In the genomic region with DNA sequence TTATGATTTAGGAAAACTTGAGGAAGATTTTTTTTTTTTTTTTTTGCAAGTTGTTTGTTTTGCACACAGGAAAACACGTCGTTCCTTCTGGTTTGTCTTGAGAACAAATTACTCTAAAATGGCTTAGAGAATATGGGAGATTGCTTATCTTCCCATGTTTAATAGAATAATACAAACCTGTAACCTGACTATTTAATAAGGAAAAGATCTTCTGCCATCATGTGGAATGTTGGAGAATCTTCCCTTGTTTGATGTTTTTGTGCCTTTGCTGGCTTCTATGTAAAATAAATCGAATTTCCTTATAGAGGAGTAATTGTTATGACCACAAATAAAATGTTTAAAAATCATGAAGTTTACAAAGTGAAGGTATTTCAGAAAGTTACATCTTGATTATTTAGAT, we compare ENCODE assay signal across 15 cellular contexts.
DNase-seq lines count a peak whose midpoint lies in the region; ATAC-seq, FAIRE-seq and TF ChIP-seq lines count a peak whose summit lies in the region.
"Had no signal": no experiment of that assay in that cellular context is flagged by ENCODE, and none has a peak within 500 bp of the region (broad histone marks: within the 10 kb centered on the region; RNA-seq: fewer than 3 reads in every experiment).

No MANE protein-coding gene starts in this region.

- TF ChIP-seq CTCF in ovary (IDR thresholded peaks at IDR 0.05) = no peak

- no peaks in the 10 kb centered on the region for H3K27me3 ChIP-seq in ovary
- H3K27me3 ChIP-seq: heart left ventricle, spleen had no signal

- peak; percentile 3 for DNase-seq in HT1080 (ENCODE audit: low read depth)
- DNase-seq in amniotic epithelial cell (ENCODE audit: low read depth) = peak; percentile 38
- DNase-seq in kidney tubule cell (ENCODE audit: low spot score) = peak; percentile 29
- DNase-seq in urothelium cell line (ENCODE audit: low spot score) = peak; percentile 5
- no peak for DNase-seq in 8988T
- no peak for DNase-seq in ovary
- no peak for DNase-seq in NCI-H2227 treated with DMSO at 0.1 percent for 48 hours (lab: John Stamatoyannopoulos, UW)
- DNase-seq: activated naive CD4-positive, alpha-beta T cell treated with anti-CD3 and anti-CD28 coated beads, Interleukin-2, amount 50 U/mL, for 16 hours; heart left ventricle; NCI-H2171; spleen had no signal

- no peaks in the 10 kb centered on the region for H3K9me3 ChIP-seq in ovary
- H3K9me3 ChIP-seq: heart left ventricle, spleen had no signal

- TF ChIP-seq EP300 in ovary (IDR thresholded peaks at IDR 0.05) = no peak

- no peaks in the 10 kb centered on the region for H3K36me3 ChIP-seq in ovary
- H3K36me3 ChIP-seq: heart left ventricle, spleen had no signal

- FAIRE-seq in urothelium cell line (lab: Jason Lieb, UNC) = no peak

- no peak overlapping the region for H3K4me3 ChIP-seq in ovary
- H3K4me3 ChIP-seq: heart left ventricle, spleen had no signal

- H3K4me1 ChIP-seq in ovary (ENCODE audit: insufficient read depth) = no peaks in the 10 kb centered on the region
- H3K4me1 ChIP-seq: heart left ventricle, spleen had no signal

- intact Hi-C loops in ovary (cut with DNase I) = no loop called here

- no peak overlapping the region for H3K27ac ChIP-seq in ovary
- H3K27ac ChIP-seq: epithelial cell of prostate, heart left ventricle, spleen had no signal

- no peak for ATAC-seq in GM19455 (IDR thresholded peaks at IDR 0.05; ENCODE audit: unreplicated experiment)
- ATAC-seq: heart left ventricle; left lobe of liver; natural killer cell treated with Interleukin-12 subunit alpha and Interleukin-12 subunit beta and Interleukin-15 and Interleukin-18, amount 100 ng/mL, for 72 hours had no signal

- no peak for TF ChIP-seq POLR2A in ovary (IDR thresholded peaks at IDR 0.05)

- WGBS in ovary, 3 donors = 9 to 16% (median 12%) methylated on average over 3 of the region's 3 CpGs

Comparison
In these comparisons a context has a peak if more than half of its experiments do, and no peak if none do; other contexts are left out.
1. DNase-seq: peak in HT1080 (single experiment), amniotic epithelial cell (single experiment), kidney tubule cell (single experiment) and urothelium cell line (single experiment); none in 8988T (single experiment), ovary (0 of 5) and NCI-H2227 treated with DMSO at 0.1 percent for 48 hours (single experiment).